In genomic region chr14:78598046-78598652, GRCh38 we compare ENCODE assay signal across 8 cellular contexts.
DNase-seq lines count a peak whose midpoint lies in the region; ATAC-seq and TF ChIP-seq lines count a peak whose summit lies in the region.

No MANE protein-coding gene starts in this region.

- peak overlapping the region; percentile 6 for H2AFZ ChIP-seq in fibroblast of lung (ENCODE audit: low read length)

- peaks cover 2% of the 10 kb centered on the region for H3K27me3 Mint-ChIP-seq in activated CD8-positive, alpha-beta memory T cell treated with anti-CD3 and anti-CD28 coated beads, Interleukin-2, amount 10 ng/mL, durations not matched to agents 7 days and 5 days
- H3K27me3 Mint-ChIP-seq in natural killer cell (ENCODE audit: low read depth in 2 of 2) = peaks cover 0 to 5% of the 10 kb centered on the region in 2 donors

- H3K4me1 Mint-ChIP-seq in activated CD8-positive, alpha-beta memory T cell treated with anti-CD3 and anti-CD28 coated beads, Interleukin-2, amount 10 ng/mL, durations not matched to agents 7 days and 5 days = no peaks in the 10 kb centered on the region
- H3K4me1 Mint-ChIP-seq in natural killer cell = no peaks in the 10 kb centered on the region

- H3K9me3 ChIP-seq in fibroblast of lung (ENCODE audit: control insufficient read depth, insufficient read depth, low read depth, low read length) (no peaks in the 10 kb centered on the region), transverse colon (no peaks in the 10 kb centered on the region)

- DNase-seq in COR-L47 (lab: John Stamatoyannopoulos, UW) (peak; percentile 64), NCI-H526 treated with DMSO at 0.1 percent for 48 hours (lab: John Stamatoyannopoulos, UW) (peak; percentile 8), fibroblast of lung (ENCODE audit: low read depth in 2 of 2) (peak; percentile 39 to 42), natural killer cell (no peak), transverse colon (peak; percentile 18)
- DNase-seq in activated CD8-positive, alpha-beta memory T cell treated with anti-CD3 and anti-CD28 coated beads, Interleukin-2, amount 10 ng/mL, durations not matched to agents 7 days and 5 days = peak; percentile 57

- ATAC-seq in GM19324 (IDR thresholded peaks at IDR 0.05; ENCODE audit: low FRiP score, unreplicated experiment) (peak; percentile 77), HG03280 (IDR thresholded peaks at IDR 0.05; ENCODE audit: unreplicated experiment) (peak; percentile 97), natural killer cell (peak; percentile 52 to 87 (median 67))
- peak; percentile 71 for ATAC-seq in activated CD8-positive, alpha-beta memory T cell treated with anti-CD3 and anti-CD28 coated beads, Interleukin-2, amount 10 ng/mL, durations not matched to agents 7 days and 5 days

- no peak overlapping the region for H3K9ac ChIP-seq in fibroblast of lung (ENCODE audit: insufficient read depth, low read length)

- H3K27ac Mint-ChIP-seq in activated CD8-positive, alpha-beta memory T cell treated with anti-CD3 and anti-CD28 coated beads, Interleukin-2, amount 10 ng/mL, durations not matched to agents 7 days and 5 days = no peak overlapping the region
- H3K27ac Mint-ChIP-seq in natural killer cell = no peak overlapping the region

- TF ChIP-seq POLR2A in transverse colon (IDR thresholded peaks at IDR 0.05) = no peak

- H4K20me1 ChIP-seq in fibroblast of lung (ENCODE audit: control insufficient read depth, extremely low read depth, insufficient read depth, low read length) = no peaks in the 10 kb centered on the region

- in situ Hi-C loops in transverse colon (cut with MboI; ENCODE audit: low pct_ligation_motif_present in 1 of 4, low pct_unique_long_range_greater_than_20kb in 1 of 4, low sequenced_read_pairs in 3 of 4) = loop anchor here in 2 of 4 donors (25.0 kb wide), 1 partner anchor 736 kb away; no protein-coding TSS in a partner anchor

- CTCF ChIA-PET in activated CD8-positive, alpha-beta memory T cell treated with anti-CD3 and anti-CD28 coated beads, Interleukin-2, amount 10 ng/mL, durations not matched to agents 7 days and 5 days (lab: Charles Lee) = interaction anchor here (0.7 to 1.4 kb wide), 4 partner anchors 8 to 736 kb away, joined by 3 to 4 read pairs (median 3); no protein-coding TSS in a partner anchor

- H3K79me2 ChIP-seq in fibroblast of lung (ENCODE audit: control insufficient read depth, insufficient read depth, low read length) = no peaks in the 10 kb centered on the region

- H3K4me1 ChIP-seq in fibroblast of lung (ENCODE audit: control insufficient read depth, extremely low read depth, insufficient read depth, low read length) = no peaks in the 10 kb centered on the region
- H3K4me1 ChIP-seq in transverse colon = no peaks in the 10 kb centered on the region

- H3K4me3 ChIP-seq in fibroblast of lung (replicated peaks in 1 of 4; ENCODE audit: control extremely low read depth in 1 of 4, insufficient read depth in 1 of 4, low read depth in 3 of 4, low read length in 4 of 4) = no peak overlapping the region
- H3K4me3 ChIP-seq in transverse colon = no peak overlapping the region

- H3K4me2 ChIP-seq in fibroblast of lung (ENCODE audit: extremely low read depth, insufficient read depth, low read length) = peak overlapping the region; percentile 0

- TF ChIP-seq EP300 in transverse colon (IDR thresholded peaks at IDR 0.05; ENCODE audit: low read depth) = no peak

- H3K9me3 Mint-ChIP-seq in activated CD8-positive, alpha-beta memory T cell treated with anti-CD3 and anti-CD28 coated beads, Interleukin-2, amount 10 ng/mL, durations not matched to agents 7 days and 5 days (ENCODE audit: low read depth) = no peaks in the 10 kb centered on the region
- H3K9me3 Mint-ChIP-seq in natural killer cell = no peaks in the 10 kb centered on the region

- intact Hi-C loops in natural killer cell (cut with micrococcal nuclease) (loop anchor here (1.0 kb wide), 1 partner anchor 736 kb away; no protein-coding TSS in a partner anchor), transverse colon (cut with DNase I; ENCODE audit: low total_unique reads) (no loop called here)

- H3K36me3 ChIP-seq in fibroblast of lung (ENCODE audit: control insufficient read depth, insufficient read depth, low read length) (no peaks in the 10 kb centered on the region), transverse colon (no peaks in the 10 kb centered on the region)

- TF ChIP-seq CTCF in fibroblast of lung (conservative IDR thresholded peaks at IDR 0.05 in 1 of 2, IDR thresholded peaks at IDR 0.05 in 1 of 2; ENCODE audit: low read depth in 1 of 2, low read length in 2 of 2) (peak; percentile 84 to 89), natural killer cell (IDR thresholded peaks at IDR 0.05) (peak; percentile 56), transverse colon (IDR thresholded peaks at IDR 0.05) (peak; percentile 62 to 84 (median 78))

- H3K27ac ChIP-seq in fibroblast of lung (ENCODE audit: insufficient read depth, low read length) = no peak overlapping the region
- H3K27ac ChIP-seq in transverse colon = no peak overlapping the region

- WGBS in transverse colon (ENCODE audit: low coverage in 1 of 2), 2 donors = 0 to 50% methylated on average over 1 to 10 of the region's 10 CpGs

- H3K36me3 Mint-ChIP-seq in activated CD8-positive, alpha-beta memory T cell treated with anti-CD3 and anti-CD28 coated beads, Interleukin-2, amount 10 ng/mL, durations not matched to agents 7 days and 5 days = no peaks in the 10 kb centered on the region
- H3K36me3 Mint-ChIP-seq in natural killer cell = no peaks in the 10 kb centered on the region

- H3K27me3 ChIP-seq in fibroblast of lung (ENCODE audit: control insufficient read depth, insufficient read depth, low read length) (no peaks in the 10 kb centered on the region), transverse colon (no peaks in the 10 kb centered on the region)

- H3K4me3 Mint-ChIP-seq in activated CD8-positive, alpha-beta memory T cell treated with anti-CD3 and anti-CD28 coated beads, Interleukin-2, amount 10 ng/mL, durations not matched to agents 7 days and 5 days = no peak overlapping the region
- no peak overlapping the region for H3K4me3 Mint-ChIP-seq in natural killer cell
